Comparison of ENCODE assay signal across 11 cellular contexts in genomic region chr4:140236649-140237160, GRCh38.
DNase-seq lines count a peak whose midpoint lies in the region; ATAC-seq and TF ChIP-seq lines count a peak whose summit lies in the region.
"Had no signal": no experiment of that assay in that cellular context is flagged by ENCODE, and none has a peak within 500 bp of the region (broad histone marks: within the 10 kb centered on the region; RNA-seq: fewer than 3 reads in every experiment).

No MANE protein-coding gene starts in this region.

- POLR2A ChIA-PET in T-cell (lab: Charles Lee), result no interaction called here

- intact Hi-C loops in heart right ventricle (cut with DNase I), result loop anchor here in 4 of 10 donors (5.0 kb wide), 2 partner anchors 79 to 84 kb away; partner anchors contain the start of gene MAML3 (in 3 of the 4)
- intact Hi-C loops in Right ventricle myocardium superior (cut with DNase I), result loop anchor here (5.0 kb wide), 1 partner anchor 84 kb away; the partner anchor contains the start of gene MAML3
- intact Hi-C loops in uterus (cut with DNase I; ENCODE audit: low total_unique reads), result no loop called here

- TF ChIP-seq CTCF in heart right ventricle (IDR thresholded peaks at IDR 0.05), result no peak
- TF ChIP-seq CTCF in endodermal cell (conservative IDR thresholded peaks at IDR 0.05), result no peak
- TF ChIP-seq CTCF in nephron progenitor cell (IDR thresholded peaks at IDR 0.05), result no peak
- no peak for TF ChIP-seq CTCF in uterus (IDR thresholded peaks at IDR 0.05)

- H3K4me1 ChIP-seq in heart right ventricle (peaks cover 10 to 48% (median 28%) of the 10 kb centered on the region in 9 donors), endodermal cell (ENCODE audit: control insufficient read depth, insufficient read depth, low read length) (peaks cover 32% of the 10 kb centered on the region), uterus (peaks cover 13 to 16% of the 10 kb centered on the region in 2 donors)

- H3K27ac ChIP-seq in heart right ventricle (peak overlapping the region in 9 of 10 donors; percentile 77 to 92 (median 84)), endodermal cell (ENCODE audit: low read depth, low read length) (peak overlapping the region; percentile 97), uterus (peak overlapping the region; percentile 88 to 92)

- TF ChIP-seq POLR2A in uterus (IDR thresholded peaks at IDR 0.05), result no peak

- H3K9me3 Mint-ChIP-seq in endodermal cell (no peaks in the 10 kb centered on the region), nephron progenitor cell (no peaks in the 10 kb centered on the region), T-cell (no peaks in the 10 kb centered on the region)

- 69% methylated on average over 8 of the region's 8 CpGs for WGBS in heart right ventricle, 2 donors
- 83 to 91% methylated on average over 6 to 8 of the region's 8 CpGs for WGBS in endodermal cell (ENCODE audit: insufficient coverage in 1 of 2, insufficient read length in 1 of 2), 2 experiments

- H3K4me3 ChIP-seq in heart right ventricle (peak overlapping the region in 2 of 10 donors; percentile 32 to 33), endodermal cell (ENCODE audit: low read length) (no peak overlapping the region), uterus (no peak overlapping the region)
- H3K4me3 ChIP-seq: Peyer's patch had no signal

- H3K36me3 ChIP-seq in heart right ventricle, result no peaks in the 10 kb centered on the region
- H3K36me3 ChIP-seq in endodermal cell (ENCODE audit: control insufficient read depth, insufficient read depth, low read length), result no peaks in the 10 kb centered on the region
- no peaks in the 10 kb centered on the region for H3K36me3 ChIP-seq in uterus
- H3K36me3 ChIP-seq: Peyer's patch had no signal

- CTCF ChIA-PET in T-cell (lab: Charles Lee), result no interaction called here

- no peak for DNase-seq in heart right ventricle
- no peak for DNase-seq in Right ventricle myocardium superior
- DNase-seq in endodermal cell, result no peak
- DNase-seq in nephron progenitor cell, result no peak
- DNase-seq in uterus, result no peak
- DNase-seq in T-cell, result no peak
- no peak for DNase-seq in H4 (ENCODE audit: low spot score)
- DNase-seq: Peyer's patch; stimulated activated CD4-positive, alpha-beta T cell treated with anti-CD3 and anti-CD28 coated beads, Interleukin-4, amount 100 ng/mL, for 4 hours; T1000 had no signal

- H3K4me1 Mint-ChIP-seq in endodermal cell (peaks cover 59% of the 10 kb centered on the region), nephron progenitor cell (peaks cover 80% of the 10 kb centered on the region), T-cell (peaks cover 16 to 19% (median 17%) of the 10 kb centered on the region in 3 donors)

- H3K9ac ChIP-seq in endodermal cell (ENCODE audit: extremely low read depth, low read length, poor library complexity, severe bottlenecking), result no peak overlapping the region

- no peak overlapping the region for H3K4me3 Mint-ChIP-seq in endodermal cell
- peak overlapping the region; percentile 68 for H3K4me3 Mint-ChIP-seq in nephron progenitor cell
- no peak overlapping the region for H3K4me3 Mint-ChIP-seq in T-cell

- ATAC-seq in heart right ventricle, result no peak
- no peak for ATAC-seq in Right ventricle myocardium superior (ENCODE audit: poor library complexity)
- no peak for ATAC-seq in T-cell (replicated peaks in 1 of 4)
- no peak for ATAC-seq in HG02852 (IDR thresholded peaks at IDR 0.05; ENCODE audit: unreplicated experiment)

- H3K27ac Mint-ChIP-seq in endodermal cell (peak overlapping the region; percentile 46), nephron progenitor cell (peak overlapping the region; percentile 99), T-cell (no peak overlapping the region)

- H3K36me3 Mint-ChIP-seq in endodermal cell (ENCODE audit: low read depth), result no peaks in the 10 kb centered on the region
- no peaks in the 10 kb centered on the region for H3K36me3 Mint-ChIP-seq in nephron progenitor cell (ENCODE audit: low read depth)
- no peaks in the 10 kb centered on the region for H3K36me3 Mint-ChIP-seq in T-cell

- H3K27me3 ChIP-seq in heart right ventricle (no peaks in the 10 kb centered on the region), endodermal cell (ENCODE audit: control insufficient read depth, insufficient read depth, low read length, poor library complexity, severe bottlenecking) (no peaks in the 10 kb centered on the region), uterus (no peaks in the 10 kb centered on the region)
- H3K27me3 ChIP-seq: Peyer's patch had no signal

- H3K27me3 Mint-ChIP-seq in endodermal cell (ENCODE audit: insufficient read depth) (no peaks in the 10 kb centered on the region), nephron progenitor cell (ENCODE audit: low read depth, poor library complexity) (no peaks in the 10 kb centered on the region), T-cell (peaks cover 4 to 7% of the 10 kb centered on the region in 2 donors)

- no peaks in the 10 kb centered on the region for H3K9me3 ChIP-seq in heart right ventricle
- H3K9me3 ChIP-seq in endodermal cell (ENCODE audit: control insufficient read depth, low read length), result no peaks in the 10 kb centered on the region
- no peaks in the 10 kb centered on the region for H3K9me3 ChIP-seq in uterus
- H3K9me3 ChIP-seq: Peyer's patch had no signal

Comparison
In these comparisons a context has a peak if more than half of its experiments do, and no peak if none do; other contexts are left out.
1. H3K27ac Mint-ChIP-seq: peak in endodermal cell (single experiment) and nephron progenitor cell (single experiment); none in T-cell (0 of 2).
2. Peak in every context shown above with its lines, with median percentiles within 50 percentile points of each other: H3K27ac ChIP-seq.